ENCODE assay signal across 30 cellular contexts in the genomic region with DNA sequence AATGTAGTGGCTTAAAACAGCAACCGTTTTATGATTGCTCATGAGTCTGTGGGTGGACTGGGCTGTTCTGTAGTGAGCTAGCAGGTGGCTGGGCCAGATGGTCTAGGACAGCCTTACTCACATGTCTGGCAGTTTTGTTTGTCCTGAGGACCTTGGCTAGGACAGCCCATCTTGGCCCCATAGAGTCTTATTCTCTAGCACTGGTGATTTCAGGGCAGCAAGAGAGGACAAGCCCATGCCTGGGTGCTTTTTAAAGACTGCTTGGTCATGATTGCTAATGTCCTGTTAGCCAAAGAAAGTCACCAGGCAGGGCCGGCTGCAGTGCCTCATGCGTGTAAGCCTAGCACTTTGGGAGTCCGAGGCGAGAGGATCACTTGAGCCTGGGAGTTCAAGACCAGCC.
DNase-seq lines count a peak whose midpoint lies in the region; FAIRE-seq and TF ChIP-seq lines count a peak whose summit lies in the region.
"Had no signal": no experiment of that assay in that cellular context is flagged by ENCODE, and none has a peak within 500 bp of the region (broad histone marks: within the 10 kb centered on the region; RNA-seq: fewer than 3 reads in every experiment).

No MANE protein-coding gene starts in this region.

- CTCF ChIA-PET in HEK293T (lab: Yijun Ruan, JAX): no interaction called here

- POLR2A ChIA-PET in HEK293T (lab: Yijun Ruan, JAX): interaction anchor here (1.5 kb wide), 1 partner anchor 140 kb away, joined by 4 read pairs; a partner anchor contains a TSS

- TF ChIP-seq CTCF in fibroblast of mammary gland (conservative IDR thresholded peaks at IDR 0.05; ENCODE audit: control insufficient read depth, insufficient read depth, low read depth, low read length): no peak

- no peak overlapping the region for H3K4me3 ChIP-seq in fibroblast of mammary gland (ENCODE audit: control insufficient read depth, low read depth, low read length)
- H3K4me3 ChIP-seq: GM23338, thoracic aorta had no signal

- FAIRE-seq in GM19239 (lab: Jason Lieb, UNC): no peak
- FAIRE-seq: GM18507 had no signal

- DNase-seq in NCI-H2171 treated with DMSO at 0.1 percent for 48 hours (lab: John Stamatoyannopoulos, UW) (peak; percentile 26), NCI-H2171 (lab: John Stamatoyannopoulos, UW) (no peak), fibroblast of mammary gland (ENCODE audit: low read depth) (peak; percentile 16), myocyte (ENCODE audit: low read depth) (peak; percentile 91), GM19239 (ENCODE audit: insufficient read length, low spot score) (no peak), SW 1271 (lab: John Stamatoyannopoulos, UW) (no peak), HEK293T (ENCODE audit: extremely low spot score) (no peak), AG08396 (ENCODE audit: low spot score) (no peak)
- DNase-seq: activated CD4-positive, alpha-beta T cell treated with anti-CD3 and anti-CD28 coated beads for 4 hours; activated naive CD4-positive, alpha-beta T cell treated with anti-CD3 and anti-CD28 coated beads for 36 hours; activated T-cell treated with anti-CD3 and anti-CD28 coated beads, Interleukin-2, amount 50 U/mL, for 72 hours; amniotic stem cell; CD4-positive, alpha-beta memory T cell; dermis blood vessel endothelial cell; DMS53; GDM1; glutamatergic neuron; KBM-7; left colon; mesendoderm; naive thymus-derived CD8-positive, alpha-beta T cell; NCI-H1436; NCI-H2107; NCI-H526 treated with DMSO at 0.1 percent for 48 hours; retina; stimulated activated CD4-positive, alpha-beta T cell treated with anti-CD3 and anti-CD28 coated beads, Interleukin-4, amount 100 ng/mL, for 1 hour; stimulated activated naive B cell treated with anti-CD40 and anti-IgM and Interleukin-4, amounts not matched to agents 10 μg/mL and 1 μg/mL and 100 μg/mL, for 72 hours had no signal

TF ChIP-seq in HEK293T, 16 proteins besides CTCF, POLR2A, EP300 and RAD21:
- TF ChIP-seq FOXK2 (IDR thresholded peaks at IDR 0.05): no peak
- TF ChIP-seq L3MBTL2 (conservative IDR thresholded peaks at IDR 0.05): no peak
- no peak for TF ChIP-seq HDGF (IDR thresholded peaks at IDR 0.05; ENCODE audit: borderline replicate concordance)
- TF ChIP-seq SP1 (IDR thresholded peaks at IDR 0.05): no peak
- TF ChIP-seq FOXA1 (IDR thresholded peaks at IDR 0.05): no peak
- TF ChIP-seq BHLHE40 (IDR thresholded peaks at IDR 0.05; ENCODE audit: borderline replicate concordance): no peak
- no peak for TF ChIP-seq ELF4 (IDR thresholded peaks at IDR 0.05)
- TF ChIP-seq NFRKB (IDR thresholded peaks at IDR 0.05): no peak
- no peak for TF ChIP-seq CTBP1 (IDR thresholded peaks at IDR 0.05; ENCODE audit: borderline replicate concordance)

Comparison
In these comparisons a context has a peak if more than half of its experiments do, and no peak if none do; other contexts are left out.
1. DNase-seq: peak in NCI-H2171 treated with DMSO at 0.1 percent for 48 hours (single experiment), fibroblast of mammary gland (single experiment) and myocyte (single experiment); none in NCI-H2171 (single experiment), GM19239 (single experiment), SW 1271 (0 of 2), HEK293T (single experiment) and AG08396 (single experiment).